Comparison of ENCODE assay signal across 36 cellular contexts in the genomic region with DNA sequence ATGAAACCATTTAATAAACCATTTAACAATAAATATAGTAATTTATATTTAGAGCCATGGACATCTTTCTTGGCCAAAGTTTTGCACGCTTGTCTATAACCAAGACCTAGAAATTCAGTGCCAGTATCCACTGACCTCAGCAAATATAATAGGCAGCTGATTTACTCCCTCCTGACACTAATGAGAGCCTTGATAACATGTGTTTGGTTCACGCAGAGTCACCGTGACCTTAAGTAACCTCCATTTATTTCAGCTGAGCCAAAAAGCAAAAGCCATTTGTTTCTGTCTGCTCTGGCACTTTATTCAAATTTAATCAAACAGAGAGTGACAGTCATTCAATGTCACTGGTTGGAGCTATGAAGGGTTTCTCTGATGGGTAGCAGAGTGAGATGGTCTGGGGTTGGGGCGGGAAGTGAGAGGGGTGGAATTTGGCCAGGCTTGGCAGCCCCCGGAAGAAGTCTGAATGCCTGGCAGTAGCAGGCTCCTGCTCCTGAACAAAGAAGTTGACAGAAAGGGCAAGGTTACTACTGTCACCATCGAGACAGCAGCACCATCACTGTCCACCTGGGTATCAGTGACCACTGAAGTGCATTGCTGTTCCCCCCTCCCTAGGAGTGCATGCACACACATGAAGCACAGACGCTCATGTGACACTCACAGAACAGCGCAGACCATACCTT. TPM values are rescaled to one million over a fixed set of nuclear protein-coding genes. Genes with fewer than 3 reads are reported as not detected.
A peak's percentile ranks its signal among the peaks of the same experiment; 100 is the strongest.
DNase-seq lines count a peak whose midpoint lies in the region; ATAC-seq, FAIRE-seq and TF ChIP-seq lines count a peak whose summit lies in the region.
"Had no signal": no experiment of that assay in that cellular context is flagged by ENCODE, and none has a peak within 500 bp of the region (broad histone marks: within the 10 kb centered on the region; RNA-seq: fewer than 3 reads in every experiment).

No MANE protein-coding gene starts in this region.

- H3K9me3 Mint-ChIP-seq in CD4-positive, alpha-beta memory T cell = peaks cover 0 to 3% (median 0%) of the 10 kb centered on the region in 8 donors
- H3K9me3 Mint-ChIP-seq: effector memory CD8-positive, alpha-beta T cell had no signal

- no peak for TF ChIP-seq EP300 in GM12878 (IDR thresholded peaks at IDR 0.05; ENCODE audit: borderline replicate concordance in 1 of 2, control insufficient read depth in 1 of 2, low read depth in 2 of 2, low read length in 2 of 2)

- POLR2A ChIA-PET in GM12878 (lab: Charles Lee) = no interaction called here
- POLR2A ChIA-PET in CD4-positive, alpha-beta memory T cell (lab: Charles Lee; ENCODE audit: partially characterized antibody) = no interaction called here

- H3K36me3 ChIP-seq in GM12878 (ENCODE audit: control insufficient read depth in 2 of 2, insufficient read depth in 2 of 2, low read length in 1 of 2) = no peaks in the 10 kb centered on the region
- H3K36me3 ChIP-seq in gastrocnemius medialis = peaks cover 0 to 4% of the 10 kb centered on the region in 2 donors
- no peaks in the 10 kb centered on the region for H3K36me3 ChIP-seq in CD4-positive, alpha-beta memory T cell (ENCODE audit: insufficient read depth, low read length)
- H3K36me3 ChIP-seq: cardiac muscle cell had no signal

- peak overlapping the region in 1 of 7 donors; percentile 35 for H3K27ac Mint-ChIP-seq in CD4-positive, alpha-beta memory T cell
- H3K27ac Mint-ChIP-seq: activated naive CD8-positive, alpha-beta T cell; activated T-helper 2 cell treated with anti-CD3 and anti-CD28 coated beads, Interferon-gamma antibody, Interleukin-2, Interleukin-4, amounts not matched to agents 10 μg/mL and 5 μg/mL and 100 μg/mL, durations not matched to agents 14 hours and 24 hours and 36 hours; CD4-positive, CD25-positive, alpha-beta regulatory T cell; nephron; T-helper 17 cell had no signal

- no peak overlapping the region for H3K9ac ChIP-seq in GM12878 (ENCODE audit: control insufficient read depth, insufficient read depth, low read length)
- H3K9ac ChIP-seq: parathyroid adenoma had no signal

- H3K9me3 ChIP-seq in GM12878 (replicated peaks; ENCODE audit: control insufficient read depth, insufficient read depth, low read length) (no peaks in the 10 kb centered on the region), gastrocnemius medialis (no peaks in the 10 kb centered on the region)
- no peaks in the 10 kb centered on the region for H3K9me3 ChIP-seq in CD4-positive, alpha-beta memory T cell (ENCODE audit: control insufficient read depth in 1 of 2, low read length in 2 of 2)
- H3K9me3 ChIP-seq: testis had no signal

- TF ChIP-seq CTCF in GM12878 (IDR thresholded peaks at IDR 0.05 in 2 of 3, conservative IDR thresholded peaks at IDR 0.05 in 1 of 3; ENCODE audit: control insufficient read depth in 2 of 3, extremely low read depth in 1 of 3, insufficient read depth in 1 of 3, low read depth in 3 of 3, low read length in 3 of 3) (no peak), gastrocnemius medialis (IDR thresholded peaks at IDR 0.05 in 4 of 5, conservative IDR thresholded peaks at IDR 0.05 in 1 of 5) (no peak)

- no peaks in the 10 kb centered on the region for H3K27me3 Mint-ChIP-seq in CD4-positive, alpha-beta memory T cell
- H3K27me3 Mint-ChIP-seq: activated naive CD8-positive, alpha-beta T cell; CD4-positive, CD25-positive, alpha-beta regulatory T cell; effector memory CD8-positive, alpha-beta T cell; T-helper 17 cell had no signal

- H3K27ac ChIP-seq in GM12878 (ENCODE audit: control insufficient read depth, insufficient read depth) (no peak overlapping the region), gastrocnemius medialis (peak overlapping the region; percentile 24 to 45 (median 44))
- H3K27ac ChIP-seq in CD4-positive, alpha-beta memory T cell (ENCODE audit: low read depth, low read length) = no peak overlapping the region
- H3K27ac ChIP-seq: cardiac muscle cell, coronary artery, HL-60, parathyroid adenoma, SK-N-MC, skin epidermis, testis had no signal

- H3K27me3 ChIP-seq in GM12878 (replicated peaks in 1 of 2; ENCODE audit: control insufficient read depth in 2 of 2, insufficient read depth in 2 of 2, low read length in 1 of 2) (no peaks in the 10 kb centered on the region), gastrocnemius medialis (no peaks in the 10 kb centered on the region)
- H3K27me3 ChIP-seq in CD4-positive, alpha-beta memory T cell (ENCODE audit: insufficient read depth, low read length) = no peaks in the 10 kb centered on the region
- H3K27me3 ChIP-seq: cardiac muscle cell, testis had no signal

- H3K4me2 ChIP-seq in GM12878 (ENCODE audit: control insufficient read depth, insufficient read depth) = no peak overlapping the region

- TF ChIP-seq RAD21 in GM12878 (IDR thresholded peaks at IDR 0.05; ENCODE audit: insufficient read depth, low read depth, low read length) = no peak

- TF ChIP-seq POLR2A in GM12878 (IDR thresholded peaks at IDR 0.05; ENCODE audit: low read depth, low read length) (no peak), gastrocnemius medialis (IDR thresholded peaks at IDR 0.05) (no peak)

- H3K4me3 ChIP-seq in GM12878 (no peak overlapping the region), gastrocnemius medialis (no peak overlapping the region)
- no peak overlapping the region for H3K4me3 ChIP-seq in CD4-positive, alpha-beta memory T cell (ENCODE audit: low read length in 2 of 2)
- H3K4me3 ChIP-seq: cardiac muscle cell, coronary artery, lung, SK-N-MC, skin epidermis, testis had no signal

- H4K20me1 ChIP-seq in GM12878 (ENCODE audit: control insufficient read depth, insufficient read depth) = no peaks in the 10 kb centered on the region

- no TSS peak for BruUV-seq in GM12878 (replicated peaks; lab: Mats Ljungman, UMichigan)

- no peaks in the 10 kb centered on the region for H3K4me1 Mint-ChIP-seq in CD4-positive, alpha-beta memory T cell
- H3K4me1 Mint-ChIP-seq: CD4-positive, CD25-positive, alpha-beta regulatory T cell; T-helper 17 cell had no signal

- in situ Hi-C loops in GM12878 (cut with MboI) = no loop called here
- in situ Hi-C loops in gastrocnemius medialis (cut with MboI; ENCODE audit: low sequenced_read_pairs in 4 of 4) = no loop called here

- CTCF ChIA-PET in GM12878 (lab: Yijun Ruan, JAX) = interaction anchor here (3.0 kb wide), 1 partner anchor 10 kb away, joined by 10 read pairs; no protein-coding TSS in a partner anchor
- CTCF ChIA-PET in CD4-positive, alpha-beta memory T cell (lab: Charles Lee; ENCODE audit: partially characterized antibody) = no interaction called here

- SMC1A ChIA-PET in GM12878 (lab: Charles Lee; ENCODE audit: uncharacterized antibody, unreplicated experiment) = interaction anchor here (1.4 to 1.5 kb wide), 2 partner anchors 10 to 12 kb away, joined by 4 read pairs; no protein-coding TSS in a partner anchor

- WGBS in GM12878 (ENCODE audit: insufficient coverage, insufficient replicate concordance, low lambda C conversion rate, missing lambda C conversion rate) = 71% methylated on average over 8 of the region's 8 CpGs

- H3K4me3 Mint-ChIP-seq in CD4-positive, alpha-beta memory T cell = no peak overlapping the region
- H3K4me3 Mint-ChIP-seq: activated CD8-positive, alpha-beta T cell treated with anti-CD3 and anti-CD28 coated beads, Interleukin-2, amount 10 ng/mL, durations not matched to agents 7 days and 5 days; activated naive CD8-positive, alpha-beta T cell; CD4-positive, CD25-positive, alpha-beta regulatory T cell; effector memory CD8-positive, alpha-beta T cell; nephron; T-helper 17 cell had no signal

- DNase-seq in NCI-H526 (lab: John Stamatoyannopoulos, UW) (peak; percentile 7 to 17), NCI-H526 treated with DMSO at 0.1 percent for 48 hours (lab: John Stamatoyannopoulos, UW) (no peak), GM12878 (ENCODE audit: low read depth, low spot score) (no peak), gastrocnemius medialis (no peak), foreskin melanocyte (no peak)
- no peak for DNase-seq in CD4-positive, alpha-beta memory T cell
- DNase-seq: 8988T; activated CD8-positive, alpha-beta T cell treated with anti-CD3 and anti-CD28 coated beads, Interleukin-2, amount 10 ng/mL, durations not matched to agents 7 days and 5 days; aorta; CD4-positive, CD25-positive, alpha-beta regulatory T cell; effector memory CD8-positive, alpha-beta T cell; EL; GOT3; NCI-H2029; NCI-H748 treated with DMSO at 0.1 percent for 48 hours; RPMI8226; stimulated activated naive CD8-positive, alpha-beta T cell treated with anti-CD3 and anti-CD28 coated beads, Interleukin-15, Interleukin-2, amounts not matched to agents 100 U/mL and 50 U/mL, for 24 hours; T-helper 17 cell; testis had no signal

- no peak overlapping the region for H2AFZ ChIP-seq in GM12878 (ENCODE audit: control insufficient read depth, low read depth, low read length)
- H2AFZ ChIP-seq: parathyroid adenoma had no signal

- intact Hi-C loops in GM12878 (cut with micrococcal nuclease; ENCODE audit: unreplicated experiment) = no loop called here
- intact Hi-C loops in gastrocnemius medialis (cut with DNase I; ENCODE audit: low total_unique reads) = no loop called here
- intact Hi-C loops in CD4-positive, alpha-beta memory T cell (cut with micrococcal nuclease) = no loop called here

- ATAC-seq in GM12878 = no peak
- peak; percentile 64 to 73 for ATAC-seq in gastrocnemius medialis
- no peak for ATAC-seq in HG02884 (IDR thresholded peaks at IDR 0.05; ENCODE audit: unreplicated experiment)
- ATAC-seq: activated CD8-positive, alpha-beta T cell treated with anti-CD3 and anti-CD28 coated beads, Interleukin-2, amount 10 ng/mL, durations not matched to agents 7 days and 5 days; effector memory CD8-positive, alpha-beta T cell; esophagus mucosa; stimulated activated naive CD8-positive, alpha-beta T cell treated with anti-CD3 and anti-CD28 coated beads, Interleukin-15, Interleukin-2, amounts not matched to agents 100 U/mL and 50 U/mL, for 24 hours; T-helper 17 cell had no signal

- FAIRE-seq in GM12878 (lab: Jason Lieb, UNC) (no peak), islet of Langerhans (lab: Jason Lieb, UNC) (peak; percentile 88)
- FAIRE-seq: D721Med, frontal cortex, GM12891, keratinocyte had no signal

- RAD21 ChIA-PET in GM12878 (lab: Charles Lee; ENCODE audit: unreplicated experiment) = interaction anchor here (0.9 kb wide), 1 partner anchor 11 kb away, joined by 3 read pairs; no protein-coding TSS in a partner anchor

- no peaks in the 10 kb centered on the region for H3K36me3 Mint-ChIP-seq in CD4-positive, alpha-beta memory T cell
- H3K36me3 Mint-ChIP-seq: CD4-positive, CD25-positive, alpha-beta regulatory T cell had no signal

- no peaks in the 10 kb centered on the region for H3K4me1 ChIP-seq in GM12878 (ENCODE audit: control insufficient read depth, insufficient read depth, low read length)
- H3K4me1 ChIP-seq in gastrocnemius medialis = peaks cover 18 to 20% of the 10 kb centered on the region in 2 donors
- no peaks in the 10 kb centered on the region for H3K4me1 ChIP-seq in CD4-positive, alpha-beta memory T cell (ENCODE audit: insufficient read depth, low read length)
- H3K4me1 ChIP-seq: parathyroid adenoma, testis had no signal

- H3K79me2 ChIP-seq in GM12878 (ENCODE audit: control insufficient read depth, insufficient read depth, low read length) = no peaks in the 10 kb centered on the region
- H3K79me2 ChIP-seq: parathyroid adenoma had no signal

RNA-seq across cellular contexts. Expression of gene COLQ, which starts 43.1 kb away (rescaled TPM):
- 7.5 and 9.9 TPM in 2 replicates for total RNA-seq in GM12878 (2013; cell fraction: nucleolus; rRNA removed)
- total RNA-seq in GM12878 (2014; rRNA removed) (0.49 and 2.7 TPM in 2 replicates), GM12878 (2014; rRNA removed; fragmentation: Illumina TruSeq; extraction: Trizol) (0.67 and 0.92 TPM in 2 replicates), GM12878 (2021) (0.72 and 0.96 TPM in 2 replicates), gastrocnemius medialis (1 to 10 TPM; 2.8 to 4.7 (median 3.0) TPM)
- polyA plus RNA-seq in GM12878 (2011; ENCODE audit: low read depth) = 0.55 TPM
- polyA plus RNA-seq in GM12878 (2011; rRNA removed) (1.2 and 1.8 TPM in 2 replicates), GM12878 (2014; fragmentation: Illumina TruSeq; extraction: Trizol) (1.1 and 1.6 TPM in 2 replicates), GM12878 (2014; fragmentation: Nextera tagmentation; extraction: Ambion mirVana) (under 1 TPM; 0.13 to 0.29 TPM), GM12878 (2014; rRNA removed) (1.1 and 1.3 TPM in 2 replicates), GM12878 (2016; fragmentation: Nextera tagmentation; extraction: Ambion mirVana) (under 1 TPM; 0.33 to 0.68 TPM)
- polyA plus RNA-seq in GM12878 (2011; cell fraction: cytosol; rRNA removed) = 1.5 and 2.1 TPM in 2 replicates
- 10.8 and 11.0 TPM in 2 replicates for polyA plus RNA-seq in GM12878 (2011; cell fraction: nucleus; rRNA removed)
- 0.89 and 1.3 TPM in 2 replicates for polyA plus RNA-seq in GM12878 (2012)
- 0.66 and 0.72 TPM in 2 replicates for polyA minus RNA-seq in GM12878 (2011; rRNA and poly(A)+ RNA removed)
- polyA minus RNA-seq in GM12878 (2011; cell fraction: cytosol; rRNA and poly(A)+ RNA removed) = 0.31 TPM in 1 of 2 replicates, not detected in the other
- polyA minus RNA-seq in GM12878 (2011; cell fraction: nucleus; rRNA and poly(A)+ RNA removed) = 1.6 and 3.9 TPM in 2 replicates
- total RNA-seq in CD4-positive, alpha-beta memory T cell = 1 to 10 TPM; 6.1 to 6.3 TPM
- 1 to 10 TPM; 2.8 to 9.7 TPM for polyA plus RNA-seq in CD4-positive, alpha-beta memory T cell

RNA-seq across cellular contexts. Expression of gene EAF1, which starts 51.0 kb away (rescaled TPM):
- total RNA-seq in GM12878 (2013; cell fraction: nucleolus; rRNA removed) = 13.1 and 13.9 TPM in 2 replicates
- total RNA-seq in GM12878 (2014; rRNA removed) = 20.4 and 21.6 TPM in 2 replicates
- total RNA-seq in GM12878 (2014; rRNA removed; fragmentation: Illumina TruSeq; extraction: Trizol) = 16.1 and 16.5 TPM in 2 replicates
- total RNA-seq in GM12878 (2021) = 15.8 and 17.2 TPM in 2 replicates
- polyA plus RNA-seq in GM12878 (2011; ENCODE audit: low read depth) = 7.3 TPM
- polyA plus RNA-seq in GM12878 (2011; rRNA removed) = 21.3 and 24.6 TPM in 2 replicates
- polyA plus RNA-seq in GM12878 (2011; cell fraction: cytosol; rRNA removed) = 22.3 and 22.5 TPM in 2 replicates
- polyA plus RNA-seq in GM12878 (2011; cell fraction: nucleus; rRNA removed) = 10.4 and 12.2 TPM in 2 replicates
- 11.3 and 14.3 TPM in 2 replicates for polyA plus RNA-seq in GM12878 (2012)
- polyA plus RNA-seq in GM12878 (2014; fragmentation: Illumina TruSeq; extraction: Trizol) = 16.0 and 18.7 TPM in 2 replicates
- 1 to 10 TPM; 6.8 to 9.2 TPM for polyA plus RNA-seq in GM12878 (2014; fragmentation: Nextera tagmentation; extraction: Ambion mirVana)
- 15.4 and 16.4 TPM in 2 replicates for polyA plus RNA-seq in GM12878 (2014; rRNA removed)
- 10 to 100 TPM; 12.7 to 13.0 TPM for polyA plus RNA-seq in GM12878 (2016; fragmentation: Nextera tagmentation; extraction: Ambion mirVana)
- polyA minus RNA-seq in GM12878 (2011; rRNA and poly(A)+ RNA removed) = 25.2 and 28.5 TPM in 2 replicates
- polyA minus RNA-seq in GM12878 (2011; cell fraction: cytosol; rRNA and poly(A)+ RNA removed) = 13.7 and 17.6 TPM in 2 replicates
- polyA minus RNA-seq in GM12878 (2011; cell fraction: nucleus; rRNA and poly(A)+ RNA removed) = 7.7 and 14.0 TPM in 2 replicates
- 10 to 100 TPM in 2 of 4 donors, 1 to 10 TPM in 2; 9.4 to 17.3 (median 10.5) TPM for total RNA-seq in gastrocnemius medialis
- total RNA-seq in CD4-positive, alpha-beta memory T cell = 10 to 100 TPM; 17.6 to 19.7 TPM
- polyA plus RNA-seq in CD4-positive, alpha-beta memory T cell = 10 to 100 TPM in 1 of 2 donors, 1 to 10 TPM in 1; 8.9 to 15.0 TPM

RNA-seq across cellular contexts. Expression of gene METTL6, which starts 51.1 kb away (rescaled TPM):
- 56.0 TPM in 2 replicates for total RNA-seq in GM12878 (2013; cell fraction: nucleolus; rRNA removed)
- 13.8 and 17.2 TPM in 2 replicates for total RNA-seq in GM12878 (2014; rRNA removed)
- 22.1 and 25.9 TPM in 2 replicates for total RNA-seq in GM12878 (2014; rRNA removed; fragmentation: Illumina TruSeq; extraction: Trizol)
- total RNA-seq in GM12878 (2021) = 11.7 and 14.4 TPM in 2 replicates
- polyA plus RNA-seq in GM12878 (2011; ENCODE audit: low read depth) = 10.6 TPM
- 21.2 and 26.0 TPM in 2 replicates for polyA plus RNA-seq in GM12878 (2011; rRNA removed)
- polyA plus RNA-seq in GM12878 (2011; cell fraction: cytosol; rRNA removed) = 18.2 and 18.6 TPM in 2 replicates
- 11.6 and 13.7 TPM in 2 replicates for polyA plus RNA-seq in GM12878 (2011; cell fraction: nucleus; rRNA removed)
- 10.1 and 13.8 TPM in 2 replicates for polyA plus RNA-seq in GM12878 (2012)
- polyA plus RNA-seq in GM12878 (2014; fragmentation: Illumina TruSeq; extraction: Trizol) = 21.5 and 29.3 TPM in 2 replicates
- 10 to 100 TPM; 27.4 to 29.6 TPM for polyA plus RNA-seq in GM12878 (2014; fragmentation: Nextera tagmentation; extraction: Ambion mirVana)
- polyA plus RNA-seq in GM12878 (2014; rRNA removed) = 17.0 and 19.1 TPM in 2 replicates
- 10 to 100 TPM; 16.3 to 20.3 TPM for polyA plus RNA-seq in GM12878 (2016; fragmentation: Nextera tagmentation; extraction: Ambion mirVana)
- 26.3 and 30.0 TPM in 2 replicates for polyA minus RNA-seq in GM12878 (2011; rRNA and poly(A)+ RNA removed)
- 7.3 and 11.0 TPM in 2 replicates for polyA minus RNA-seq in GM12878 (2011; cell fraction: cytosol; rRNA and poly(A)+ RNA removed)
- polyA minus RNA-seq in GM12878 (2011; cell fraction: nucleus; rRNA and poly(A)+ RNA removed) = 8.8 and 10.2 TPM in 2 replicates
- 10 to 100 TPM in 1 of 4 donors, 1 to 10 TPM in 3; 6.8 to 22.0 (median 7.8) TPM for total RNA-seq in gastrocnemius medialis
- total RNA-seq in CD4-positive, alpha-beta memory T cell = 10 to 100 TPM; 17.3 to 17.4 TPM
- 10 to 100 TPM; 12.2 to 18.3 TPM for polyA plus RNA-seq in CD4-positive, alpha-beta memory T cell

Comparison
In these comparisons a context has a peak if more than half of its experiments do, and no peak if none do; other contexts are left out.
1. DNase-seq: peak in NCI-H526 (2 of 2); none in NCI-H526 treated with DMSO at 0.1 percent for 48 hours (single experiment), GM12878 (single experiment), gastrocnemius medialis (0 of 2), foreskin melanocyte (single experiment) and CD4-positive, alpha-beta memory T cell (0 of 5).
2. ATAC-seq: peak in gastrocnemius medialis (2 of 2); none in GM12878 (single experiment) and HG02884 (single experiment).
3. H3K27ac ChIP-seq: peak in gastrocnemius medialis (4 of 4); none in GM12878 (single experiment) and CD4-positive, alpha-beta memory T cell (single experiment).